Comparison of ENCODE assay signal across 6 cellular contexts in genomic region chr20:63968136-63968927, GRCh38. TPM values are rescaled to one million over a fixed set of nuclear protein-coding genes. Genes with fewer than 3 reads are reported as not detected.
A peak's percentile ranks its signal among the peaks of the same experiment; 100 is the strongest.
DNase-seq lines count a peak whose midpoint lies in the region; ATAC-seq and TF ChIP-seq lines count a peak whose summit lies in the region.

No MANE protein-coding gene starts in this region.

- H3K4me1 Mint-ChIP-seq in brain (peaks cover 28% of the 10 kb centered on the region), neural crest cell (peaks cover 12% of the 10 kb centered on the region)

- DNase-seq in H7 (no peak), neural crest cell (ENCODE audit: low read depth, low spot score) (no peak), cerebellar cortex (ENCODE audit: low spot score) (no peak)
- DNase-seq in stimulated activated naive CD4-positive, alpha-beta T cell (lab: John Stamatoyannopoulos, UW): no peak

- peak overlapping the region; percentile 59; the same call in 1 of the 2 replicates for H3K4me3 ChIP-seq in H7 (ENCODE audit: insufficient read depth, low read depth, low read length)

- TF ChIP-seq CTCF in brain (conservative IDR thresholded peaks at IDR 0.05): no peak
- no peak for TF ChIP-seq CTCF in neural crest cell (conservative IDR thresholded peaks at IDR 0.05)

- H3K4me3 Mint-ChIP-seq in brain (peak overlapping the region; percentile 82 to 89 (median 84)), neural crest cell (peak overlapping the region; percentile 89)

- peak overlapping the region in 4 of 5 experiments; percentile 59 to 92 (median 85) for H3K27ac Mint-ChIP-seq in brain
- H3K27ac Mint-ChIP-seq in neural crest cell (ENCODE audit: unreplicated experiment): no peak overlapping the region

- H3K9me3 Mint-ChIP-seq in brain (peaks cover 0 to 2% (median 0%) of the 10 kb centered on the region in 5 experiments), neural crest cell (no peaks in the 10 kb centered on the region)

- peaks cover 20% of the 10 kb centered on the region for H3K36me3 Mint-ChIP-seq in brain
- H3K36me3 Mint-ChIP-seq in neural crest cell (ENCODE audit: low read depth): peaks cover 2% of the 10 kb centered on the region

- H3K27me3 Mint-ChIP-seq in brain (peaks cover 3% of the 10 kb centered on the region), neural crest cell (ENCODE audit: low read depth) (peaks cover 3% of the 10 kb centered on the region)

- peaks cover 21% of the 10 kb centered on the region for H3K36me3 ChIP-seq in H7 (replicated peaks; ENCODE audit: control insufficient read depth, insufficient read depth, low read length)

- ATAC-seq in HG02798 (IDR thresholded peaks at IDR 0.05; ENCODE audit: poor library complexity, unreplicated experiment): no peak

- H3K27me3 ChIP-seq in H7 (ENCODE audit: control insufficient read depth, insufficient read depth, low read length): peaks cover 5% of the 10 kb centered on the region

RNA-seq across cellular contexts. Expression of gene ZNF512B, which starts 1.4 kb away (rescaled TPM):
- 13.3 and 15.5 TPM in 2 replicates for total RNA-seq in H7 (2014; rRNA removed; shearing (Covaris generic))
- 15.2 TPM for polyA plus RNA-seq in brain (ENCODE audit: insufficient read depth, low read depth, low replicate concordance)
- total RNA-seq in neural crest cell: 33.0 and 34.0 TPM in 2 replicates

RNA-seq across cellular contexts. Expression of gene SAMD10, which starts 11.1 kb away (rescaled TPM):
- total RNA-seq in H7 (2014; rRNA removed; shearing (Covaris generic)): 3.8 and 5.7 TPM in 2 replicates
- 29.4 TPM for polyA plus RNA-seq in brain (ENCODE audit: insufficient read depth, low read depth, low replicate concordance)
- 6.4 and 8.0 TPM in 2 replicates for total RNA-seq in neural crest cell

RNA-seq across cellular contexts. Expression of gene UCKL1, which starts 12.1 kb away (rescaled TPM):
- 21.8 and 26.6 TPM in 2 replicates for total RNA-seq in H7 (2014; rRNA removed; shearing (Covaris generic))
- 45.7 TPM for polyA plus RNA-seq in brain (ENCODE audit: insufficient read depth, low read depth, low replicate concordance)
- total RNA-seq in neural crest cell: 39.3 and 39.9 TPM in 2 replicates

RNA-seq across cellular contexts. Expression of gene PRPF6, which starts 12.6 kb away (rescaled TPM):
- total RNA-seq in H7 (2014; rRNA removed; shearing (Covaris generic)): 70.8 and 75.3 TPM in 2 replicates
- 196 TPM for polyA plus RNA-seq in brain (ENCODE audit: insufficient read depth, low read depth, low replicate concordance)
- 77.4 and 81.5 TPM in 2 replicates for total RNA-seq in neural crest cell
